20 cellular contexts compared by ENCODE assay signal in the genomic region with DNA sequence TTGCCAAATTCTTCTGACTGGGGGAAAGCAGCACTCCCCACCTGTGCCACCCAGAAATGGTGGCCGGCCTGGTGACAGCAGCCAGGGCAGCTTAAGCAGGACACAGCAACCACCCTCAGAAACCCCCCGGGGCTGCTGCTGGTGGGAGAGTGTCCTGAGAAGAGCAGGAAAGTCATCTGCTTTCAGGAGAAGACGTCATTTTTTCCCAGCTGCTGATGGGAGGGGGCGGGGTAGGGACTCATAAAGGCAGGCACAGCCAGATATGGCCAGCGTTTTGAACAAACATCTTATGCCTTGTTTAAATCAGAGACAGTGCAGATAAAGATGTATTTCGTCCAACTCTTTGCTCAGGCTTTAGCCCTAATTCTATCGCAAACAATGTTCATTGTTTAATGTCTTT.
DNase-seq lines count a peak whose midpoint lies in the region; ATAC-seq, FAIRE-seq and TF ChIP-seq lines count a peak whose summit lies in the region.
"Had no signal": no experiment of that assay in that cellular context is flagged by ENCODE, and none has a peak within 500 bp of the region (broad histone marks: within the 10 kb centered on the region; RNA-seq: fewer than 3 reads in every experiment).

No MANE protein-coding gene starts in this region.

- TF ChIP-seq EP300 in sigmoid colon (IDR thresholded peaks at IDR 0.05), result no peak

- intact Hi-C loops in sigmoid colon (cut with DNase I), result loop anchor here (10.0 kb wide), 2 partner anchors 64 to 194 kb away; partner anchors contain the start of gene PTPRM
- intact Hi-C loops in tibial artery (cut with DNase I; ENCODE audit: low total_unique reads), result no loop called here

- H3K4me3 Mint-ChIP-seq in endothelial cell (ENCODE audit: unreplicated experiment), result peak overlapping the region; percentile 27
- H3K4me3 Mint-ChIP-seq: activated naive CD8-positive, alpha-beta T cell; activated T-cell treated with anti-CD3 and anti-CD28 coated beads, Interleukin-2, amount 50 U/mL, for 24 hours; CD4-positive, alpha-beta memory T cell had no signal

- DNase-seq in endothelial cell (ENCODE audit: low spot score), result peak; percentile 27
- DNase-seq in left kidney (ENCODE audit: low read depth, low spot score), result peak; percentile 59
- DNase-seq in sigmoid colon, result no peak
- no peak for DNase-seq in WERI-Rb-1
- no peak for DNase-seq in tibial artery
- no peak for DNase-seq in urothelium cell line (ENCODE audit: low spot score)
- DNase-seq: activated T-cell treated with anti-CD3 and anti-CD28 coated beads, Interleukin-2, amount 50 U/mL, for 24 hours; CD4-positive, alpha-beta memory T cell; MG63; NCI-H2029 treated with DMSO at 0.1 percent for 48 hours; NCI-H524 treated with DMSO at 0.1 percent for 48 hours; stimulated activated CD4-positive, alpha-beta T cell treated with anti-CD3 and anti-CD28 coated beads, Interleukin-1b, Interleukin-23, amount 100 ng/mL, for 48 hours had no signal

- no peak for TF ChIP-seq POLR2A in sigmoid colon (IDR thresholded peaks at IDR 0.05)

- peaks cover 6 to 16% (median 10%) of the 10 kb centered on the region in 10 experiments; a peak in 19 of 20 replicates for H3K4me1 ChIP-seq in BLaER1 treated with 17β-estradiol and CSF1 and Interleukin-3, amounts not matched to agents 10 nM and 100 nM
- H3K4me1 ChIP-seq in sigmoid colon, result peaks cover 0 to 19% (median 15%) of the 10 kb centered on the region in 4 donors
- H3K4me1 ChIP-seq in tibial artery, result no peaks in the 10 kb centered on the region
- H3K4me1 ChIP-seq: SJSA1 had no signal

- TF ChIP-seq CTCF in endothelial cell (IDR thresholded peaks at IDR 0.05; ENCODE audit: unreplicated experiment) (no peak), sigmoid colon (IDR thresholded peaks at IDR 0.05) (no peak), WERI-Rb-1 (IDR thresholded peaks at IDR 0.05; ENCODE audit: low read depth, low read length) (no peak), tibial artery (IDR thresholded peaks at IDR 0.05) (no peak)

- FAIRE-seq in urothelium cell line (lab: Jason Lieb, UNC), result no peak
- FAIRE-seq: endometrium, H1, keratinocyte had no signal

- H3K36me3 Mint-ChIP-seq in endothelial cell (ENCODE audit: low read depth, unreplicated experiment), result no peaks in the 10 kb centered on the region
- H3K36me3 Mint-ChIP-seq: activated naive CD8-positive, alpha-beta T cell; CD4-positive, alpha-beta memory T cell had no signal

- H3K9me3 ChIP-seq in BLaER1 treated with 17β-estradiol and CSF1 and Interleukin-3, amounts not matched to agents 10 nM and 100 nM (replicated peaks in 1 of 11), result peaks cover 13 to 22% (median 18%) of the 10 kb centered on the region in 11 experiments
- H3K9me3 ChIP-seq in sigmoid colon (no peaks in the 10 kb centered on the region), WERI-Rb-1 (ENCODE audit: severe bottlenecking) (no peaks in the 10 kb centered on the region), tibial artery (no peaks in the 10 kb centered on the region)
- H3K9me3 ChIP-seq: MG63, SJSA1 had no signal

- H3K9me3 Mint-ChIP-seq in endothelial cell (ENCODE audit: unreplicated experiment), result no peaks in the 10 kb centered on the region

- 34 to 47% methylated on average over 7 of the region's 7 CpGs for WGBS in sigmoid colon, 2 donors

- H4K20me1 ChIP-seq in BLaER1 treated with 17β-estradiol and CSF1 and Interleukin-3, amounts not matched to agents 10 nM and 100 nM, result no peaks in the 10 kb centered on the region

- peak overlapping the region in 9 of 11 experiments; percentile 5 to 72 (median 53); a peak in 12 of 22 replicates for H3K4me2 ChIP-seq in BLaER1 treated with 17β-estradiol and CSF1 and Interleukin-3, amounts not matched to agents 10 nM and 100 nM

- H3K27me3 ChIP-seq in BLaER1 treated with 17β-estradiol and CSF1 and Interleukin-3, amounts not matched to agents 10 nM and 100 nM, result no peaks in the 10 kb centered on the region
- H3K27me3 ChIP-seq in sigmoid colon, result no peaks in the 10 kb centered on the region
- no peaks in the 10 kb centered on the region for H3K27me3 ChIP-seq in WERI-Rb-1 (ENCODE audit: insufficient read depth, low read depth, severe bottlenecking)
- no peaks in the 10 kb centered on the region for H3K27me3 ChIP-seq in tibial artery
- H3K27me3 ChIP-seq: cardiac muscle cell, MG63 had no signal

- H3K4me3 ChIP-seq in BLaER1 treated with 17β-estradiol and CSF1 and Interleukin-3, amounts not matched to agents 10 nM and 100 nM, result no peak overlapping the region
- H3K4me3 ChIP-seq in sigmoid colon (peak overlapping the region in 1 of 4 donors; percentile 2), WERI-Rb-1 (ENCODE audit: low read depth, low read length) (no peak overlapping the region), tibial artery (no peak overlapping the region)
- H3K4me3 ChIP-seq: cardiac muscle cell, MG63, SJSA1 had no signal

- peaks cover 64% of the 10 kb centered on the region for H3K4me1 Mint-ChIP-seq in endothelial cell (ENCODE audit: unreplicated experiment)

- no peaks in the 10 kb centered on the region for H3K36me3 ChIP-seq in BLaER1 treated with 17β-estradiol and CSF1 and Interleukin-3, amounts not matched to agents 10 nM and 100 nM
- no peaks in the 10 kb centered on the region for H3K36me3 ChIP-seq in sigmoid colon
- no peaks in the 10 kb centered on the region for H3K36me3 ChIP-seq in WERI-Rb-1
- no peaks in the 10 kb centered on the region for H3K36me3 ChIP-seq in tibial artery
- H3K36me3 ChIP-seq: cardiac muscle cell, MG63, SJSA1 had no signal

- no peak for ATAC-seq in HG03571 (IDR thresholded peaks at IDR 0.05; ENCODE audit: unreplicated experiment)

- peak overlapping the region; percentile 98 for H3K27ac Mint-ChIP-seq in endothelial cell (ENCODE audit: unreplicated experiment)
- H3K27ac Mint-ChIP-seq: activated naive CD8-positive, alpha-beta T cell; activated T-cell treated with anti-CD3 and anti-CD28 coated beads, Interleukin-2, amount 50 U/mL, for 24 hours had no signal

- H3K27me3 Mint-ChIP-seq in endothelial cell (ENCODE audit: unreplicated experiment), result peaks cover 2% of the 10 kb centered on the region
- H3K27me3 Mint-ChIP-seq: activated naive CD8-positive, alpha-beta T cell had no signal

- no peak overlapping the region for H3K27ac ChIP-seq in BLaER1 treated with 17β-estradiol and CSF1 and Interleukin-3, amounts not matched to agents 10 nM and 100 nM
- H3K27ac ChIP-seq in sigmoid colon (peak overlapping the region; percentile 57 to 80 (median 72)), WERI-Rb-1 (no peak overlapping the region), tibial artery (no peak overlapping the region)
- H3K27ac ChIP-seq: cardiac muscle cell, SJSA1 had no signal

- H3K9ac ChIP-seq in BLaER1 treated with 17β-estradiol and CSF1 and Interleukin-3, amounts not matched to agents 10 nM and 100 nM, result no peak overlapping the region

Comparison
In these comparisons a context has a peak if more than half of its experiments do, and no peak if none do; other contexts are left out.
1. H3K27ac ChIP-seq: peak in sigmoid colon (4 of 4); none in BLaER1 treated with 17β-estradiol and CSF1 and Interleukin-3, amounts not matched to agents 10 nM and 100 nM (0 of 11), WERI-Rb-1 (single experiment) and tibial artery (0 of 2).
2. DNase-seq: peak in endothelial cell (single experiment) and left kidney (single experiment); none in sigmoid colon (single experiment), WERI-Rb-1 (single experiment), tibial artery (0 of 2) and urothelium cell line (single experiment).